Comparison of ENCODE assay signal across 8 cellular contexts in the genomic region with DNA sequence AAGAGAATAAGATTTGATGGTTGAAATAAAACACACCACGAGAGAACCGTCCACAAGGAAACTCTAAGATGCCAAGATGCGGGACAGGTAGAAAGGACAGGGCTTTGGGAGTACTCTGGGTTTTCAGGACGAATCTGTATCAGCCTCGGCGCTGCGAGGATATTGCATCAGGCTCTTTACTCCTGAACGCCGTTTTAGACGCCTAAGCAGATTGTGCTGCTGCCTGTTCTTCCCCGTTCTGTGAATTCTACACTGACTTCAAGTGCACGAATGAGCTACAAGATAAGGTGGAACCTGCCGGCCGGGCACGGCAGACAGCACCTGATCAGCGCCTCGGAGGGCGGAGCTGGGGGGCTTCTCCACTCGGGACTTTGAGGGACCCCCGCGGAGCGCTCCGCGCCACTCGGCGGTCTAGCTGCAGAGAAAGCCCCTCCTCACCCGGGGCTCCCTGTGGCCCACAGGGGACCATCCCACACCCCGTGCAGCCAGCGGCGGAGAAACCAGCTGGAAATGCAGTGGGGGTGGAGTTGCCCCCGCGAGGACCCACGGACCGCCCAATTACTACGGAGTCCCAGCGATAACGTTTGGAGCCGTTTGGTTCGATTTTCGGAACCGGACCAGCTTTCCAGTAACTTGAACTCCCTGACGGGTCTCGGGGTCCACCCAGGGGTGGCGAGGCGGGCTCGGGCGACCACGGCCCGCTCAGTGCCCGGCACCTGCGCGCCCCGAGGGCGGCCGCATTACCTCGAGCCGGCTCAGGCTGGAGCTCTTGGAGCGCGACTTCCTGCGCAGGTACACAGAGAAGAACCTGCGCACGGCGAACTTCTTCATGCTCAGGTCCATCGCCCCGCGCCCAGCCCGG. TPM values are rescaled to one million over a fixed set of nuclear protein-coding genes. Genes with fewer than 3 reads are reported as not detected.
A peak's percentile ranks its signal among the peaks of the same experiment; 100 is the strongest.
DNase-seq lines count a peak whose midpoint lies in the region; TF ChIP-seq lines count a peak whose summit lies in the region.

No MANE protein-coding gene starts in this region.

- peak; percentile 51 for DNase-seq in DMS53 treated with DMSO at 0.1 percent for 48 hours (lab: John Stamatoyannopoulos, UW; ENCODE audit: unreplicated experiment)
- peak; percentile 28 for DNase-seq in HCEC 1CT
- DNase-seq in NCI-H2227 treated with DMSO at 0.1 percent for 48 hours (lab: John Stamatoyannopoulos, UW): peak; percentile 9
- peak; percentile 8 for DNase-seq in activated T-helper 1 cell treated with anti-CD3 and anti-CD28 coated beads, Interleukin-12 subunit alpha, Interleukin-12 subunit beta, Interleukin-2, Interleukin-4 antibody, amounts not matched to agents 30 ng/mL and 10 ng/mL and 1 ng/mL, durations not matched to agents 14 hours and 24 hours and 36 hours (ENCODE audit: low spot score)
- peak; percentile 58 for DNase-seq in fibroblast of villous mesenchyme (ENCODE audit: low read depth)
- no peak for DNase-seq in osteoblast (ENCODE audit: insufficient read length, low spot score, missing footprints)
- DNase-seq in HuH-7 (ENCODE audit: low spot score): no peak
- no peak for DNase-seq in NCI-H69 (lab: John Stamatoyannopoulos, UW)

- peaks cover 47% of the 10 kb centered on the region for H3K4me1 ChIP-seq in osteoblast (ENCODE audit: insufficient read depth, low read length)

- peaks cover 51% of the 10 kb centered on the region for H3K79me2 ChIP-seq in osteoblast (ENCODE audit: insufficient read depth, low read length)

- no peaks in the 10 kb centered on the region for H3K27me3 ChIP-seq in osteoblast (ENCODE audit: insufficient read depth, low read length)

- H3K27ac Mint-ChIP-seq in activated T-helper 1 cell treated with anti-CD3 and anti-CD28 coated beads, Interleukin-12 subunit alpha, Interleukin-12 subunit beta, Interleukin-2, Interleukin-4 antibody, amounts not matched to agents 30 ng/mL and 10 ng/mL and 1 ng/mL, durations not matched to agents 14 hours and 24 hours and 36 hours: no peak overlapping the region

- peak overlapping the region; percentile 82 for H3K4me3 Mint-ChIP-seq in activated T-helper 1 cell treated with anti-CD3 and anti-CD28 coated beads, Interleukin-12 subunit alpha, Interleukin-12 subunit beta, Interleukin-2, Interleukin-4 antibody, amounts not matched to agents 30 ng/mL and 10 ng/mL and 1 ng/mL, durations not matched to agents 14 hours and 24 hours and 36 hours

- H4K20me1 ChIP-seq in osteoblast (ENCODE audit: insufficient read depth, low read length): no peaks in the 10 kb centered on the region

- H3K36me3 Mint-ChIP-seq in activated T-helper 1 cell treated with anti-CD3 and anti-CD28 coated beads, Interleukin-12 subunit alpha, Interleukin-12 subunit beta, Interleukin-2, Interleukin-4 antibody, amounts not matched to agents 30 ng/mL and 10 ng/mL and 1 ng/mL, durations not matched to agents 14 hours and 24 hours and 36 hours (ENCODE audit: low read depth): no peaks in the 10 kb centered on the region

- peaks cover 46% of the 10 kb centered on the region for H3K27me3 Mint-ChIP-seq in activated T-helper 1 cell treated with anti-CD3 and anti-CD28 coated beads, Interleukin-12 subunit alpha, Interleukin-12 subunit beta, Interleukin-2, Interleukin-4 antibody, amounts not matched to agents 30 ng/mL and 10 ng/mL and 1 ng/mL, durations not matched to agents 14 hours and 24 hours and 36 hours (ENCODE audit: insufficient read depth)

- H3K9me3 Mint-ChIP-seq in activated T-helper 1 cell treated with anti-CD3 and anti-CD28 coated beads, Interleukin-12 subunit alpha, Interleukin-12 subunit beta, Interleukin-2, Interleukin-4 antibody, amounts not matched to agents 30 ng/mL and 10 ng/mL and 1 ng/mL, durations not matched to agents 14 hours and 24 hours and 36 hours: no peaks in the 10 kb centered on the region

- H3K4me3 ChIP-seq in fibroblast of villous mesenchyme (ENCODE audit: low read depth, low read length) (peak overlapping the region; percentile 89), osteoblast (ENCODE audit: insufficient read depth, low read length) (peak overlapping the region; percentile 89)

- no peaks in the 10 kb centered on the region for H3K9me3 ChIP-seq in osteoblast (ENCODE audit: low read depth, low read length)

- H2AFZ ChIP-seq in osteoblast (ENCODE audit: low read length): peak overlapping the region; percentile 16

- intact Hi-C loops in activated T-helper 1 cell treated with anti-CD3 and anti-CD28 coated beads, Interleukin-12 subunit alpha, Interleukin-12 subunit beta, Interleukin-2, Interleukin-4 antibody, amounts not matched to agents 30 ng/mL and 10 ng/mL and 1 ng/mL, durations not matched to agents 14 hours and 24 hours and 36 hours (cut with micrococcal nuclease): loop anchor here (1.0 to 5.0 kb wide), 10 partner anchors 38 to 724 kb away; partner anchors contain the start of gene CEP43

- H3K36me3 ChIP-seq in osteoblast (ENCODE audit: insufficient read depth, low read length): no peaks in the 10 kb centered on the region

- H3K4me1 Mint-ChIP-seq in activated T-helper 1 cell treated with anti-CD3 and anti-CD28 coated beads, Interleukin-12 subunit alpha, Interleukin-12 subunit beta, Interleukin-2, Interleukin-4 antibody, amounts not matched to agents 30 ng/mL and 10 ng/mL and 1 ng/mL, durations not matched to agents 14 hours and 24 hours and 36 hours (ENCODE audit: low read depth): peaks cover 29% of the 10 kb centered on the region

- H3K27ac ChIP-seq in osteoblast (ENCODE audit: low read depth, low read length): peak overlapping the region; percentile 83

- TF ChIP-seq CTCF in fibroblast of villous mesenchyme (IDR thresholded peaks at IDR 0.05; ENCODE audit: insufficient read depth, low read depth, low read length) (no peak), osteoblast (IDR thresholded peaks at IDR 0.05; ENCODE audit: extremely low read depth, low read depth, low read length) (no peak)

- H3K4me2 ChIP-seq in osteoblast (ENCODE audit: insufficient read depth, low read length): peak overlapping the region; percentile 93

RNA-seq across cellular contexts. Expression of gene RPS6KA2, which starts 0.6 kb away (rescaled TPM):
- 2.0 and 2.7 TPM in 2 replicates for total RNA-seq in activated T-helper 1 cell treated with anti-CD3 and anti-CD28 coated beads, Interleukin-12 subunit alpha, Interleukin-12 subunit beta, Interleukin-2, Interleukin-4 antibody, amounts not matched to agents 30 ng/mL and 10 ng/mL and 1 ng/mL, durations not matched to agents 14 hours and 24 hours and 36 hours
- total RNA-seq in fibroblast of villous mesenchyme: 15.5 and 20.0 TPM in 2 replicates
- 112 and 113 TPM in 2 replicates for total RNA-seq in osteoblast

RNA-seq across cellular contexts. Expression of gene RAMACL, which starts 39.9 kb away (rescaled TPM):
- 0.29 and 0.42 TPM in 2 replicates for total RNA-seq in activated T-helper 1 cell treated with anti-CD3 and anti-CD28 coated beads, Interleukin-12 subunit alpha, Interleukin-12 subunit beta, Interleukin-2, Interleukin-4 antibody, amounts not matched to agents 30 ng/mL and 10 ng/mL and 1 ng/mL, durations not matched to agents 14 hours and 24 hours and 36 hours
- total RNA-seq in fibroblast of villous mesenchyme (0.43 and 0.97 TPM in 2 replicates), osteoblast (3.3 and 4.1 TPM in 2 replicates)

Comparison
In these comparisons a context has a peak if more than half of its experiments do, and no peak if none do; other contexts are left out.
1. DNase-seq: peak in DMS53 treated with DMSO at 0.1 percent for 48 hours (single experiment), HCEC 1CT (single experiment), NCI-H2227 treated with DMSO at 0.1 percent for 48 hours (single experiment), activated T-helper 1 cell treated with anti-CD3 and anti-CD28 coated beads, Interleukin-12 subunit alpha, Interleukin-12 subunit beta, Interleukin-2, Interleukin-4 antibody, amounts not matched to agents 30 ng/mL and 10 ng/mL and 1 ng/mL, durations not matched to agents 14 hours and 24 hours and 36 hours (single experiment) and fibroblast of villous mesenchyme (single experiment); none in osteoblast (single experiment), HuH-7 (single experiment) and NCI-H69 (single experiment).